8 cellular contexts compared by ENCODE assay signal in genomic region chr2:214808481-214808931, GRCh38. TPM values are rescaled to one million over a fixed set of nuclear protein-coding genes. Genes with fewer than 3 reads are reported as not detected.
DNase-seq lines count a peak whose midpoint lies in the region; ATAC-seq, FAIRE-seq and TF ChIP-seq lines count a peak whose summit lies in the region.

No MANE protein-coding gene starts in this region.

- no peaks in the 10 kb centered on the region for H3K9me1 ChIP-seq in K562 (ENCODE audit: control insufficient read depth, insufficient read depth, low read length)

- H3K9me3 ChIP-seq in BLaER1 treated with 17β-estradiol and CSF1 and Interleukin-3, amounts not matched to agents 10 nM and 100 nM (replicated peaks in 1 of 11) = peaks cover 0 to 11% (median 0%) of the 10 kb centered on the region in 11 experiments; a peak in 2 of 22 replicates
- H3K9me3 ChIP-seq in K562 (replicated peaks; ENCODE audit: control insufficient read depth, insufficient read depth, low read depth, low read length) (no peaks in the 10 kb centered on the region), right lobe of liver (no peaks in the 10 kb centered on the region), tibial artery (no peaks in the 10 kb centered on the region)

- peaks cover 20 to 37% (median 32%) of the 10 kb centered on the region in 10 experiments for H3K4me1 ChIP-seq in BLaER1 treated with 17β-estradiol and CSF1 and Interleukin-3, amounts not matched to agents 10 nM and 100 nM
- peaks cover 0 to 4% of the 10 kb centered on the region in 2 experiments; a peak in 3 of 5 replicates for H3K4me1 ChIP-seq in K562 (replicated peaks in 1 of 2; ENCODE audit: control insufficient read depth in 2 of 2, insufficient read depth in 2 of 2, low read length in 2 of 2)
- H3K4me1 ChIP-seq in right lobe of liver = peaks cover 0 to 5% (median 0%) of the 10 kb centered on the region in 4 donors
- H3K4me1 ChIP-seq in tibial artery = peaks cover 0 to 27% (median 17%) of the 10 kb centered on the region in 4 donors

- CTCF ChIA-PET in K562 (lab: Yijun Ruan, JAX; ENCODE audit: low intra/inter-chr PET ratio) = no interaction called here

- intact Hi-C loops in K562 (cut with micrococcal nuclease) (no loop called here), right lobe of liver (cut with DNase I) (no loop called here), tibial artery (cut with DNase I; ENCODE audit: low total_unique reads) (no loop called here)

- TF ChIP-seq CTCF in K562 (IDR thresholded peaks at IDR 0.05 in 2 of 3, conservative IDR thresholded peaks at IDR 0.05 in 1 of 3; ENCODE audit: insufficient read depth in 2 of 3, low read depth in 1 of 3, low read length in 3 of 3) (no peak), right lobe of liver (IDR thresholded peaks at IDR 0.05) (no peak), tibial artery (IDR thresholded peaks at IDR 0.05) (no peak)

- peak overlapping the region; percentile 88; the same call in 1 of the 2 replicates for H2AFZ ChIP-seq in K562 (ENCODE audit: low read depth, low read length)

- H3K9ac ChIP-seq in BLaER1 treated with 17β-estradiol and CSF1 and Interleukin-3, amounts not matched to agents 10 nM and 100 nM = peak overlapping the region; percentile 77 to 97 (median 94)
- H3K9ac ChIP-seq in K562 (ENCODE audit: insufficient read depth in 1 of 2, low read depth in 2 of 2, low read length in 2 of 2) = peak overlapping the region; percentile 76 to 98

- no peak for TF ChIP-seq RAD21 in K562 (CRISPR knock-in tag; conservative IDR thresholded peaks at IDR 0.05 in 1 of 2, IDR thresholded peaks at IDR 0.05 in 1 of 2)

- peaks cover 55% of the 10 kb centered on the region for H3K79me2 ChIP-seq in K562 (ENCODE audit: control insufficient read depth, insufficient read depth, low read length)

- in situ Hi-C loops in K562 (cut with MboI) = no loop called here

- 3% methylated on average over 5 of the region's 7 CpGs for WGBS in K562 (ENCODE audit: insufficient coverage, low coverage, missing lambda C conversion rate)
- WGBS in right lobe of liver (ENCODE audit: insufficient coverage, low coverage, low lambda C conversion rate, missing lambda C conversion rate) = 2% methylated on average over 7 of the region's 7 CpGs

- ATAC-seq in K562 (no peak), right lobe of liver (no peak)

- no peak for DNase-seq in Jurkat, Clone E6-1 (ENCODE audit: low read depth, low spot score)
- DNase-seq in K562 (ENCODE audit: extremely low read depth in 1 of 4, low spot score in 3 of 4) = peak in 1 of 4 experiments; percentile 2
- DNase-seq in right lobe of liver = no peak
- DNase-seq in tibial artery = no peak
- DNase-seq in cerebellum (ENCODE audit: low spot score) = no peak
- no peak for DNase-seq in HUDEP-2 (lab: John Stamatoyannopoulos, UW; ENCODE audit: unreplicated experiment in 76 of 76)
- no peak for DNase-seq in activated CD4-positive, CD25-positive, alpha-beta regulatory T cell (lab: John Stamatoyannopoulos, UW)

- peak overlapping the region; percentile 81 to 97 (median 92) for H3K4me2 ChIP-seq in BLaER1 treated with 17β-estradiol and CSF1 and Interleukin-3, amounts not matched to agents 10 nM and 100 nM
- H3K4me2 ChIP-seq in K562 (ENCODE audit: insufficient read depth, low read length) = peak overlapping the region; percentile 84

- POLR2A ChIA-PET in K562 (lab: Yijun Ruan, JAX) = interaction anchor here (1.0 kb wide), 1 partner anchor 13 kb away, joined by 3 read pairs; no protein-coding TSS in a partner anchor

- peak overlapping the region; percentile 72 to 98 (median 86) for H3K4me3 ChIP-seq in BLaER1 treated with 17β-estradiol and CSF1 and Interleukin-3, amounts not matched to agents 10 nM and 100 nM
- peak overlapping the region; percentile 87 for H3K4me3 ChIP-seq in Jurkat, Clone E6-1 (ENCODE audit: low read length)
- H3K4me3 ChIP-seq in K562 (peak overlapping the region; percentile 89), right lobe of liver (peak overlapping the region; percentile 75 to 86 (median 77)), tibial artery (peak overlapping the region; percentile 85 to 95)

- TF ChIP-seq EP300 in K562 (IDR thresholded peaks at IDR 0.05; ENCODE audit: low read length) = no peak

- H3K27me3 ChIP-seq in BLaER1 treated with 17β-estradiol and CSF1 and Interleukin-3, amounts not matched to agents 10 nM and 100 nM = no peaks in the 10 kb centered on the region
- H3K27me3 ChIP-seq in K562 (ENCODE audit: control insufficient read depth in 2 of 2, insufficient read depth in 2 of 2, low read length in 2 of 2) = no peaks in the 10 kb centered on the region
- no peaks in the 10 kb centered on the region for H3K27me3 ChIP-seq in right lobe of liver
- H3K27me3 ChIP-seq in tibial artery = no peaks in the 10 kb centered on the region

- H3K27ac ChIP-seq in BLaER1 treated with 17β-estradiol and CSF1 and Interleukin-3, amounts not matched to agents 10 nM and 100 nM = peak overlapping the region in 10 of 11 experiments; percentile 55 to 98 (median 93); a peak in 21 of 22 replicates
- H3K27ac ChIP-seq in K562 (ENCODE audit: extremely low read depth, low read depth, low read length) (peak overlapping the region; percentile 93; the same call in 2 of the 3 replicates), right lobe of liver (peak overlapping the region; percentile 69 to 91 (median 79)), tibial artery (peak overlapping the region; percentile 84)

- BruUV-seq in K562 (replicated peaks; lab: Mats Ljungman, UMichigan) = no TSS peak

- peaks cover 0 to 43% (median 14%) of the 10 kb centered on the region in 11 experiments; a peak in 12 of 22 replicates for H4K20me1 ChIP-seq in BLaER1 treated with 17β-estradiol and CSF1 and Interleukin-3, amounts not matched to agents 10 nM and 100 nM
- no peaks in the 10 kb centered on the region for H4K20me1 ChIP-seq in K562 (replicated peaks; ENCODE audit: control insufficient read depth, insufficient read depth, low read length)

- peaks cover 0 to 30% (median 16%) of the 10 kb centered on the region in 11 experiments; a peak in 13 of 22 replicates for H3K36me3 ChIP-seq in BLaER1 treated with 17β-estradiol and CSF1 and Interleukin-3, amounts not matched to agents 10 nM and 100 nM
- H3K36me3 ChIP-seq in K562 (ENCODE audit: control insufficient read depth, insufficient read depth, low read length) (peaks cover 10% of the 10 kb centered on the region; the same call in 2 of the 3 replicates), right lobe of liver (no peaks in the 10 kb centered on the region), tibial artery (no peaks in the 10 kb centered on the region)

- no peak for FAIRE-seq in K562 (lab: Jason Lieb, UNC)

- no peak for TF ChIP-seq POLR2A in K562 (conservative IDR thresholded peaks at IDR 0.05)
- no peak for TF ChIP-seq POLR2A in right lobe of liver (IDR thresholded peaks at IDR 0.05)

TF ChIP-seq in K562, 482 proteins besides CTCF, POLR2A, EP300 and RAD21 (continues in another document):
- TF ChIP-seq MCM2 (IDR thresholded peaks at IDR 0.05; ENCODE audit: low read depth) = no peak
- no peak for TF ChIP-seq KAT2B (IDR thresholded peaks at IDR 0.05; ENCODE audit: low read depth, low read length)
- peak; percentile 57; the same call in 1 of the 2 replicates for TF ChIP-seq ZNF512 (tag; IDR thresholded peaks at IDR 0.05)

RNA-seq across cellular contexts. Expression of gene BARD1, which starts 1.0 kb away (rescaled TPM):
- 15.8 TPM for polyA plus RNA-seq in Jurkat, Clone E6-1 (2012; ENCODE audit: insufficient read depth, insufficient read length)
- 14.4 and 37.6 TPM in 2 replicates for total RNA-seq in K562 (2011; cell fraction: chromatin; rRNA removed; ENCODE audit: low replicate concordance)
- 16.8 and 23.4 TPM in 2 replicates for total RNA-seq in K562 (2011; cell fraction: nucleolus; rRNA removed)
- 12.8 and 18.0 TPM in 2 replicates for total RNA-seq in K562 (2011; cell fraction: nucleoplasm; rRNA removed)
- 10.4 and 10.6 TPM in 2 replicates for total RNA-seq in K562 (2014; rRNA removed)
- 13.2 and 19.4 TPM in 2 replicates for total RNA-seq in K562 (2014; rRNA removed; fragmentation: Illumina TruSeq; extraction: Trizol)
- 11.5 and 13.7 TPM in 2 replicates for total RNA-seq in K562 (2015; rRNA removed; fragmentation: Illumina TruSeq; extraction: Trizol)
- 15.1 and 15.6 TPM in 2 replicates for total RNA-seq in K562 (2021)
- polyA plus RNA-seq in K562 (2011; rRNA removed) = 10.9 and 11.3 TPM in 2 replicates
- 4.3 and 4.9 TPM in 2 replicates for polyA plus RNA-seq in K562 (2011; cell fraction: cytosol; rRNA removed)
- polyA plus RNA-seq in K562 (2011; cell fraction: nucleus; rRNA removed) = 17.0 and 18.5 TPM in 2 replicates
- polyA plus RNA-seq in K562 (2012) = 4.5 and 6.6 TPM in 2 replicates
- 6.3 and 6.4 TPM in 2 replicates for polyA plus RNA-seq in K562 (2014; fragmentation: Illumina TruSeq; extraction: Trizol)
- polyA plus RNA-seq in K562 (2014; fragmentation: Nextera tagmentation; extraction: Ambion mirVana) = 10 to 100 TPM in 1 of 2 experiments, 1 to 10 TPM in 1; 7.1 to 18.9 TPM
- polyA plus RNA-seq in K562 (2014; rRNA removed) = 6.9 and 7.5 TPM in 2 replicates
- polyA minus RNA-seq in K562 (2011; rRNA and poly(A)+ RNA removed) = 46.0 and 46.4 TPM in 2 replicates
- polyA minus RNA-seq in K562 (2011; cell fraction: cytosol; rRNA and poly(A)+ RNA removed) = 18.5 and 18.8 TPM in 2 replicates
- polyA minus RNA-seq in K562 (2011; cell fraction: nucleus; rRNA and poly(A)+ RNA removed) = 22.6 and 34.9 TPM in 2 replicates
- total RNA-seq in right lobe of liver = 1 to 10 TPM; 1.8 to 6.1 (median 2.2) TPM
- 37.7 TPM for total RNA-seq in cerebellum
